2 cellular contexts compared by ENCODE assay signal in the genomic region with DNA sequence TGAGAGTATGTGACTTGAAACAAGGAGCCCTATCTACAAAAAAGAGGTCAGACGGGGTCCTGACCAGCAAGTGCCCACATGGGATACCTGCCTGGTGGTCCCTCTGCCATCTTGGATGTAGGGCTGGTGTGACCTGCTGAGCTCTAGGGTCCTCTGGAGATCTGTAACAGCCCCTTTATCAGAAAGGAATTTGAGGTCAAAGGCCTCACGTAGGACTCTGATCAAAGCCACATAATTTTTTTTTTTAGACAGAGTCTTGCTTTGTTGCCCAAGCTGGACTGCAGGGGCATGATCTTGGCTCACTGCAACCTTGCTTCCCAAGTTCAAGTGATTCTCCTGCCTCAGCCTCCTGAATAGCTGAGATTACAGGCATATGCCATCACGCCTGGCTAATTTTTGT.
TF ChIP-seq lines count a peak whose summit lies in the region.

No MANE protein-coding gene starts in this region.

TF ChIP-seq in SK-N-SH, 30 proteins besides CTCF, POLR2A, EP300 and RAD21 (continued from another document):
- TF ChIP-seq, protein P1, sequence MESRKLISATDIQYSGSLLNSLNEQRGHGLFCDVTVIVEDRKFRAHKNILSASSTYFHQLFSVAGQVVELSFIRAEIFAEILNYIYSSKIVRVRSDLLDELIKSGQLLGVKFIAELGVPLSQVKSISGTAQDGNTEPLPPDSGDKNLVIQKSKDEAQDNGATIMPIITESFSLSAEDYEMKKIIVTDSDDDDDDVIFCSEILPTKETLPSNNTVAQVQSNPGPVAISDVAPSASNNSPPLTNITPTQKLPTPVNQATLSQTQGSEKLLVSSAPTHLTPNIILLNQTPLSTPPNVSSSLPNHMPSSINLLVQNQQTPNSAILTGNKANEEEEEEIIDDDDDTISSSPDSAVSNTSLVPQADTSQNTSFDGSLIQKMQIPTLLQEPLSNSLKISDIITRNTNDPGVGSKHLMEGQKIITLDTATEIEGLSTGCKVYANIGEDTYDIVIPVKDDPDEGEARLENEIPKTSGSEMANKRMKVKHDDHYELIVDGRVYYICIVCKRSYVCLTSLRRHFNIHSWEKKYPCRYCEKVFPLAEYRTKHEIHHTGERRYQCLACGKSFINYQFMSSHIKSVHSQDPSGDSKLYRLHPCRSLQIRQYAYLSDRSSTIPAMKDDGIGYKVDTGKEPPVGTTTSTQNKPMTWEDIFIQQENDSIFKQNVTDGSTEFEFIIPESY (IDR thresholded peaks at IDR 0.05; ENCODE audit: borderline replicate concordance, low read depth) = no peak
- TF ChIP-seq SIN3A (IDR thresholded peaks at IDR 0.05; ENCODE audit: borderline replicate concordance, low read depth, low read length) (no peak), GABPA (IDR thresholded peaks at IDR 0.05; ENCODE audit: low read depth) (no peak), NFIC (IDR thresholded peaks at IDR 0.05; ENCODE audit: borderline replicate concordance) (no peak), TCF12 (IDR thresholded peaks at IDR 0.05) (no peak), FOXM1 (IDR thresholded peaks at IDR 0.05; ENCODE audit: low read depth) (no peak), TAF1 (IDR thresholded peaks at IDR 0.05; ENCODE audit: borderline replicate concordance, low read depth, low read length) (no peak), RFX5 (IDR thresholded peaks at IDR 0.05; ENCODE audit: low read length) (no peak), RCOR1 (IDR thresholded peaks at IDR 0.05; ENCODE audit: low read length) (no peak)
- TF ChIP-seq, protein P2, sequence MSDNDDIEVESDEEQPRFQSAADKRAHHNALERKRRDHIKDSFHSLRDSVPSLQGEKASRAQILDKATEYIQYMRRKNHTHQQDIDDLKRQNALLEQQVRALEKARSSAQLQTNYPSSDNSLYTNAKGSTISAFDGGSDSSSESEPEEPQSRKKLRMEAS (IDR thresholded peaks at IDR 0.05; ENCODE audit: low read depth) = no peak
- TF ChIP-seq, protein P3, sequence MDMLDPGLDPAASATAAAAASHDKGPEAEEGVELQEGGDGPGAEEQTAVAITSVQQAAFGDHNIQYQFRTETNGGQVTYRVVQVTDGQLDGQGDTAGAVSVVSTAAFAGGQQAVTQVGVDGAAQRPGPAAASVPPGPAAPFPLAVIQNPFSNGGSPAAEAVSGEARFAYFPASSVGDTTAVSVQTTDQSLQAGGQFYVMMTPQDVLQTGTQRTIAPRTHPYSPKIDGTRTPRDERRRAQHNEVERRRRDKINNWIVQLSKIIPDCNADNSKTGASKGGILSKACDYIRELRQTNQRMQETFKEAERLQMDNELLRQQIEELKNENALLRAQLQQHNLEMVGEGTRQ (IDR thresholded peaks at IDR 0.05; ENCODE audit: borderline replicate concordance, low read depth, low read length) = no peak

TF ChIP-seq in SK-N-SH treated with all-trans-retinoic acid at 6 μM for 48 hours, 23 proteins besides CTCF, POLR2A, EP300 and RAD21 (continued from another document):
- TF ChIP-seq, protein P4, sequence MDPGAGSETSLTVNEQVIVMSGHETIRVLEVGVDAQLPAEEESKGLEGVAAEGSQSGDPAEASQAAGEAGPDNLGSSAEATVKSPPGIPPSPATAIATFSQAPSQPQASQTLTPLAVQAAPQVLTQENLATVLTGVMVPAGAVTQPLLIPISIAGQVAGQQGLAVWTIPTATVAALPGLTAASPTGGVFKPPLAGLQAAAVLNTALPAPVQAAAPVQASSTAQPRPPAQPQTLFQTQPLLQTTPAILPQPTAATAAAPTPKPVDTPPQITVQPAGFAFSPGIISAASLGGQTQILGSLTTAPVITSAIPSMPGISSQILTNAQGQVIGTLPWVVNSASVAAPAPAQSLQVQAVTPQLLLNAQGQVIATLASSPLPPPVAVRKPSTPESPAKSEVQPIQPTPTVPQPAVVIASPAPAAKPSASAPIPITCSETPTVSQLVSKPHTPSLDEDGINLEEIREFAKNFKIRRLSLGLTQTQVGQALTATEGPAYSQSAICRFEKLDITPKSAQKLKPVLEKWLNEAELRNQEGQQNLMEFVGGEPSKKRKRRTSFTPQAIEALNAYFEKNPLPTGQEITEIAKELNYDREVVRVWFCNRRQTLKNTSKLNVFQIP (CRISPR knock-in tag; IDR thresholded peaks at IDR 0.05; ENCODE audit: borderline replicate concordance, low read depth) = no peak
- TF ChIP-seq ZNF565 (CRISPR knock-in tag; conservative IDR thresholded peaks at IDR 0.05; ENCODE audit: low read depth) = no peak
